Comparison of ENCODE assay signal across 3 cellular contexts in genomic region chr3:158685151-158685550, GRCh38.
TF ChIP-seq lines count a peak whose summit lies in the region.

No MANE protein-coding gene starts in this region.

TF ChIP-seq in HCT116, 20 proteins besides CTCF, POLR2A, EP300 and RAD21:
- no peak for TF ChIP-seq YY1 (IDR thresholded peaks at IDR 0.05; ENCODE audit: extremely low read depth, insufficient replicate concordance, low read depth, low read length)
- TF ChIP-seq EZH2 (IDR thresholded peaks at IDR 0.05), result no peak
- TF ChIP-seq FOSL1 (IDR thresholded peaks at IDR 0.05; ENCODE audit: low read depth), result peak; percentile 20; the same call in 1 of the 2 replicates
TF ChIP-seq in HCT116: peak in this region for 1.

TF ChIP-seq in endothelial cell of umbilical vein, 7 proteins besides CTCF, POLR2A, EP300 and RAD21:
- TF ChIP-seq EZH2 (IDR thresholded peaks at IDR 0.05; ENCODE audit: borderline replicate concordance, low read depth, low read length, severe bottlenecking), result no peak
- TF ChIP-seq MAX (IDR thresholded peaks at IDR 0.05; ENCODE audit: insufficient read depth, insufficient read length), result no peak
- TF ChIP-seq JUN (IDR thresholded peaks at IDR 0.05; ENCODE audit: borderline replicate concordance, insufficient read depth, insufficient read length, low read depth), result peak; percentile 50
- TF ChIP-seq POLR2AphosphoS5 (IDR thresholded peaks at IDR 0.05; ENCODE audit: insufficient read depth, low read depth, low read length), result no peak
- no peak for TF ChIP-seq FOS (IDR thresholded peaks at IDR 0.05; ENCODE audit: borderline replicate concordance, insufficient read depth, low read length)
- no peak for TF ChIP-seq GATA2 (IDR thresholded peaks at IDR 0.05; ENCODE audit: insufficient read depth, insufficient read length, low read depth, low read length)
- no peak for TF ChIP-seq MYC (IDR thresholded peaks at IDR 0.05; ENCODE audit: low read depth, low read length)

TF ChIP-seq in WTC11, 78 proteins besides CTCF, POLR2A, EP300 and RAD21:
- TF ChIP-seq ZNF138 (CRISPR knock-in tag; conservative IDR thresholded peaks at IDR 0.05) (no peak), ZNF396 (CRISPR knock-in tag; IDR thresholded peaks at IDR 0.05; ENCODE audit: borderline replicate concordance) (no peak), CREM (CRISPR knock-in tag; IDR thresholded peaks at IDR 0.05) (no peak), MAX (CRISPR knock-in tag; IDR thresholded peaks at IDR 0.05) (no peak), CREB1 (CRISPR knock-in tag; IDR thresholded peaks at IDR 0.05) (no peak), IRF2 (CRISPR knock-in tag; IDR thresholded peaks at IDR 0.05; ENCODE audit: borderline replicate concordance, low read depth) (no peak), SP1 (CRISPR knock-in tag; conservative IDR thresholded peaks at IDR 0.05) (no peak), NR2C2 (CRISPR knock-in tag; IDR thresholded peaks at IDR 0.05) (no peak), ETV6 (CRISPR knock-in tag; IDR thresholded peaks at IDR 0.05) (no peak), JUN (CRISPR knock-in tag; IDR thresholded peaks at IDR 0.05) (no peak), ZBTB21 (CRISPR knock-in tag; IDR thresholded peaks at IDR 0.05; ENCODE audit: borderline replicate concordance) (no peak), USF1 (CRISPR knock-in tag; IDR thresholded peaks at IDR 0.05) (no peak), MYBL2 (CRISPR knock-in tag; IDR thresholded peaks at IDR 0.05) (no peak)
- TF ChIP-seq, protein P1, sequence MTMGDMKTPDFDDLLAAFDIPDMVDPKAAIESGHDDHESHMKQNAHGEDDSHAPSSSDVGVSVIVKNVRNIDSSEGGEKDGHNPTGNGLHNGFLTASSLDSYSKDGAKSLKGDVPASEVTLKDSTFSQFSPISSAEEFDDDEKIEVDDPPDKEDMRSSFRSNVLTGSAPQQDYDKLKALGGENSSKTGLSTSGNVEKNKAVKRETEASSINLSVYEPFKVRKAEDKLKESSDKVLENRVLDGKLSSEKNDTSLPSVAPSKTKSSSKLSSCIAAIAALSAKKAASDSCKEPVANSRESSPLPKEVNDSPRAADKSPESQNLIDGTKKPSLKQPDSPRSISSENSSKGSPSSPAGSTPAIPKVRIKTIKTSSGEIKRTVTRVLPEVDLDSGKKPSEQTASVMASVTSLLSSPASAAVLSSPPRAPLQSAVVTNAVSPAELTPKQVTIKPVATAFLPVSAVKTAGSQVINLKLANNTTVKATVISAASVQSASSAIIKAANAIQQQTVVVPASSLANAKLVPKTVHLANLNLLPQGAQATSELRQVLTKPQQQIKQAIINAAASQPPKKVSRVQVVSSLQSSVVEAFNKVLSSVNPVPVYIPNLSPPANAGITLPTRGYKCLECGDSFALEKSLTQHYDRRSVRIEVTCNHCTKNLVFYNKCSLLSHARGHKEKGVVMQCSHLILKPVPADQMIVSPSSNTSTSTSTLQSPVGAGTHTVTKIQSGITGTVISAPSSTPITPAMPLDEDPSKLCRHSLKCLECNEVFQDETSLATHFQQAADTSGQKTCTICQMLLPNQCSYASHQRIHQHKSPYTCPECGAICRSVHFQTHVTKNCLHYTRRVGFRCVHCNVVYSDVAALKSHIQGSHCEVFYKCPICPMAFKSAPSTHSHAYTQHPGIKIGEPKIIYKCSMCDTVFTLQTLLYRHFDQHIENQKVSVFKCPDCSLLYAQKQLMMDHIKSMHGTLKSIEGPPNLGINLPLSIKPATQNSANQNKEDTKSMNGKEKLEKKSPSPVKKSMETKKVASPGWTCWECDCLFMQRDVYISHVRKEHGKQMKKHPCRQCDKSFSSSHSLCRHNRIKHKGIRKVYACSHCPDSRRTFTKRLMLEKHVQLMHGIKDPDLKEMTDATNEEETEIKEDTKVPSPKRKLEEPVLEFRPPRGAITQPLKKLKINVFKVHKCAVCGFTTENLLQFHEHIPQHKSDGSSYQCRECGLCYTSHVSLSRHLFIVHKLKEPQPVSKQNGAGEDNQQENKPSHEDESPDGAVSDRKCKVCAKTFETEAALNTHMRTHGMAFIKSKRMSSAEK (CRISPR knock-in tag; IDR thresholded peaks at IDR 0.05; ENCODE audit: borderline replicate concordance), result no peak
TF ChIP-seq in WTC11: peak in this region for 0.
